10 cellular contexts compared by ENCODE assay signal in genomic region chr7:101673315-101673714, GRCh38. TPM values are rescaled to one million over a fixed set of nuclear protein-coding genes. Genes with fewer than 3 reads are reported as not detected.
"Had no signal": no experiment of that assay in that cellular context is flagged by ENCODE, and none has a peak within 500 bp of the region (broad histone marks: within the 10 kb centered on the region; RNA-seq: fewer than 3 reads in every experiment).

No MANE protein-coding gene starts in this region.

- DNase-seq: GOT3, IMR-90, Karpas-422, KBM-7 had no signal

- H3K4me2 ChIP-seq: KMS-11 had no signal

- H2AFZ ChIP-seq: GM23248 had no signal

- H3K4me3 ChIP-seq: GM23248, HAP-1 had no signal

- H3K4me1 ChIP-seq: HAP-1 had no signal

- H3K9me3 ChIP-seq: HAP-1 had no signal

- FAIRE-seq: H54 had no signal

- H3K27ac ChIP-seq: GM23248, HL-60, KMS-11 had no signal

- H3K9ac ChIP-seq: GM23248, KMS-11 had no signal

- H3K36me3 ChIP-seq: HAP-1 had no signal

RNA-seq across cellular contexts. Expression of gene MYL10, which starts 44.2 kb away (rescaled TPM):
- total RNA-seq: GM23248, HT1080, IMR-90 had no signal
- polyA plus RNA-seq: GM23248, IMR-90 had no signal
